ENCODE assay signal across 1 cellular context in the genomic region with DNA sequence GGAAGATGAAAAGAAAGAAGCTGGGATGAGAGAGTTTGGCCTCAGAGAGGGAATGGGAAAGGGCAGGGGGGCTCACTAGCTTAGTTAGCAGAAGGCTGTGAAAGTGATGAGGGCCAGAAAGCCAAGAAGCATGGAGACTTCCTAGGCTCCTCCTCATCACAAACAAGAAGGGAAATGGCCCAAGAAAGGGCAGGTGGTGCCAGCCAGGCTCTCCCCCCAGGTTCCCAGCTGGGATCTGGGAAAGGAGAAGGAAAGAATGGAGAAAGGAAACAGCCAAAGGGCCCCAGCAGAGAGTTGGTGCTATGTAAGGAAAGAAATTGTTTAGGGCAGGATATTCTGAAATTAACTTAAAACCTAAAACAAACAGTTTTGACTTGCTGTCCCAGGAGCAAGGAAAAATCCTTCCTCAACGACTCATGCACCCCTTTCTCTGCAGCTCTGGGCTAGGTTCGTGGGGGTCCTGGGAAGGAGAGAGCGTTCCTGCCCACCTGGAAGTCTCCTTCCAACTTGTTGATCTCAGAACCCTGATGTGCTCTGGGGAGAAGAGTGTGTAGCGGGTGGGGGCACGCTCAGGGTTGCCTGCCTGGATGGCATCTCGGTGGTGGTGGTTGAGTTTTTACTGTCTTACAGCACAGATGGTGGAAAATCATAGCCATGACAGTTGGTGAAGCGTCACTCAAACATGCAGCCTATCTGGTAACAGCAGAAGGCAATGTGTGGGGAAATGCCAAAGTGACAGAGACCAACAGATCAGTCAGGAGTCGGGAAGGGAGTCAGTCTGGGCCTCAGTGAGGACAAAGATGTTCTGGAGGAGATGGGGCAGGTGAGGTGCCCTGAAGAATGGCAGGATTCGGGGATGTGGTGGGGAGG.
TF ChIP-seq lines count a peak whose summit lies in the region.

No MANE protein-coding gene starts in this region.

TF ChIP-seq in SK-N-SH treated with all-trans-retinoic acid at 6 μM for 48 hours, 23 proteins besides CTCF, POLR2A, EP300 and RAD21 (continued from another document):
- no peak for TF ChIP-seq ARNTL (CRISPR knock-in tag; IDR thresholded peaks at IDR 0.05; ENCODE audit: borderline replicate concordance, low read depth)
